In genomic region chr1:82059931-82060330, GRCh38 we compare ENCODE assay signal across 27 cellular contexts.
DNase-seq lines count a peak whose midpoint lies in the region; ATAC-seq, FAIRE-seq and TF ChIP-seq lines count a peak whose summit lies in the region.
"Had no signal": no experiment of that assay in that cellular context is flagged by ENCODE, and none has a peak within 500 bp of the region (broad histone marks: within the 10 kb centered on the region; RNA-seq: fewer than 3 reads in every experiment).

No MANE protein-coding gene starts in this region.

- no peak overlapping the region for H2BK15ac ChIP-seq in H1 (ENCODE audit: low read length)

- H3K79me2 ChIP-seq in H1 (ENCODE audit: control insufficient read depth in 1 of 2, insufficient read depth in 2 of 2, low read length in 2 of 2), result no peaks in the 10 kb centered on the region

- 90% methylated on average over 3 of the region's 3 CpGs; no CpG with 5 or more reads in 1 of the 2 experiments for WGBS in H1 (ENCODE audit: extremely low coverage in 1 of 2, insufficient coverage in 1 of 2, insufficient read length in 1 of 2, insufficient replicate concordance in 2 of 2, low coverage in 1 of 2, low lambda C conversion rate in 2 of 2, missing lambda C conversion rate in 1 of 2), 2 experiments
- WGBS in heart right ventricle, 2 donors, result 53 to 67% methylated on average over 3 of the region's 3 CpGs
- 19% methylated on average over 2 of the region's 3 CpGs for WGBS in right lobe of liver (ENCODE audit: insufficient coverage, low coverage, low lambda C conversion rate, missing lambda C conversion rate)

- H2BK120ac ChIP-seq in H1 (replicated peaks; ENCODE audit: low read depth, low read length), result no peak overlapping the region

- no peak overlapping the region for H2AK5ac ChIP-seq in H1 (ENCODE audit: low read depth, low read length)

- no peaks in the 10 kb centered on the region for H3K23me2 ChIP-seq in H1 (ENCODE audit: low read depth, low read length)

- no peak overlapping the region for H3K18ac ChIP-seq in H1 (ENCODE audit: extremely low read depth, low read length)

- no peak overlapping the region for H2BK5ac ChIP-seq in H1 (ENCODE audit: low read depth, low read length)

- TF ChIP-seq EP300 in H1 (IDR thresholded peaks at IDR 0.05; ENCODE audit: borderline replicate concordance in 1 of 2, low read depth in 2 of 2, low read length in 2 of 2), result no peak

- POLR2A ChIA-PET in H1 (lab: Charles Lee; ENCODE audit: partially characterized antibody), result no interaction called here

- TF ChIP-seq RAD21 in H1 (IDR thresholded peaks at IDR 0.05 in 1 of 2, conservative IDR thresholded peaks at IDR 0.05 in 1 of 2; ENCODE audit: low read depth in 2 of 2, low read length in 2 of 2), result peak; percentile 18 to 23; a peak in 3 of 4 replicates

- ATAC-seq in heart right ventricle (no peak), right lobe of liver (no peak)
- ATAC-seq: activated naive CD4-positive, alpha-beta T cell treated with anti-CD3 and anti-CD28 coated beads, Interleukin-2, amount 50 U/mL, for 72 hours; natural killer cell had no signal

- no peak for TF ChIP-seq POLR2A in H1 (IDR thresholded peaks at IDR 0.05; ENCODE audit: control extremely low read depth in 1 of 2, low read depth in 2 of 2, low read length in 2 of 2)
- TF ChIP-seq POLR2A in right lobe of liver (IDR thresholded peaks at IDR 0.05), result no peak

- CTCF ChIA-PET in H1 (lab: Charles Lee; ENCODE audit: partially characterized antibody), result no interaction called here

- H2BK20ac ChIP-seq in H1 (ENCODE audit: low read length), result no peak overlapping the region

- no peak overlapping the region for H3K56ac ChIP-seq in H1 (replicated peaks; ENCODE audit: insufficient read length, low read depth, low read length)

- no peak overlapping the region for H3K4me3 ChIP-seq in H1 (ENCODE audit: extremely low read depth in 1 of 4, insufficient read depth in 2 of 4, low read depth in 3 of 4, low read length in 4 of 4)
- H3K4me3 ChIP-seq in heart right ventricle, result no peak overlapping the region
- H3K4me3 ChIP-seq in right lobe of liver, result no peak overlapping the region
- H3K4me3 ChIP-seq: dorsolateral prefrontal cortex, upper lobe of left lung had no signal

- H4K91ac ChIP-seq in H1 (replicated peaks; ENCODE audit: insufficient read length, low read length), result no peak overlapping the region

- H4K5ac ChIP-seq in H1 (ENCODE audit: insufficient read length, low read depth, low read length), result no peak overlapping the region

- H3K4ac ChIP-seq in H1 (replicated peaks; ENCODE audit: insufficient read length, low read depth, low read length), result no peak overlapping the region

- DNase-seq in A172 (ENCODE audit: low spot score), result peak; percentile 13
- peak; percentile 3 for DNase-seq in SW480 (ENCODE audit: low spot score)
- DNase-seq in H1 (ENCODE audit: low read depth in 1 of 2, low spot score in 2 of 2), result no peak
- peak; percentile 3 for DNase-seq in hepatic stellate cell (ENCODE audit: low spot score)
- DNase-seq in T-helper 9 cell, result no peak
- no peak for DNase-seq in heart right ventricle
- no peak for DNase-seq in right lobe of liver
- DNase-seq in iPS-NIHi11 (ENCODE audit: low spot score), result no peak
- DNase-seq: 8988T; activated CD4-positive, alpha-beta T cell treated with anti-CD3 and anti-CD28 coated beads, Interleukin-2, amount 10 ng/mL, durations not matched to agents 24 days and 14 days; activated CD8-positive, alpha-beta memory T cell treated with anti-CD3 and anti-CD28 coated beads for 24 hours; activated T-cell treated with anti-CD3 and anti-CD28 coated beads for 4 hours; Calu3; DMS79; dorsolateral prefrontal cortex; GDM1; glutamatergic neuron; islet precursor cell; natural killer cell; NCI-H1092; NCI-H1694 treated with DMSO at 0.1 percent for 48 hours; small intestine; stimulated activated naive CD4-positive, alpha-beta T cell; T1000; upper lobe of left lung had no signal

- no peak overlapping the region for H2AFZ ChIP-seq in H1 (ENCODE audit: low read length)

- no peak overlapping the region for H3K14ac ChIP-seq in H1 (ENCODE audit: insufficient read length)

- H4K20me1 ChIP-seq in H1 (replicated peaks in 1 of 2; ENCODE audit: control insufficient read depth in 1 of 2, insufficient read depth in 2 of 2, low read length in 2 of 2), result no peaks in the 10 kb centered on the region

- intact Hi-C loops in heart right ventricle (cut with DNase I), result loop anchor here in 1 of 10 donors (10.0 kb wide), 1 partner anchor 1995 kb away; no protein-coding TSS in a partner anchor
- intact Hi-C loops in right lobe of liver (cut with DNase I), result no loop called here

- no peak overlapping the region for H4K8ac ChIP-seq in H1 (ENCODE audit: extremely low read depth, insufficient read depth, low read length)

- no peak for FAIRE-seq in H1 (lab: Jason Lieb, UNC)
- FAIRE-seq: endometrium, small intestine had no signal

- H3K27ac ChIP-seq in H1 (ENCODE audit: low read depth, low read length) (no peak overlapping the region), heart right ventricle (no peak overlapping the region), right lobe of liver (no peak overlapping the region)
- H3K27ac ChIP-seq: dorsolateral prefrontal cortex, upper lobe of left lung had no signal

- no peaks in the 10 kb centered on the region for H3K36me3 ChIP-seq in H1 (ENCODE audit: control insufficient read depth in 2 of 4, insufficient read depth in 4 of 4, low read length in 3 of 4)
- H3K36me3 ChIP-seq in heart right ventricle, result no peaks in the 10 kb centered on the region
- no peaks in the 10 kb centered on the region for H3K36me3 ChIP-seq in right lobe of liver
- H3K36me3 ChIP-seq: upper lobe of left lung had no signal

- no peaks in the 10 kb centered on the region for H3K27me3 ChIP-seq in H1 (replicated peaks in 1 of 4; ENCODE audit: control insufficient read depth in 3 of 4, extremely low read depth in 1 of 4, insufficient read depth in 3 of 4, low read length in 3 of 4)
- H3K27me3 ChIP-seq in heart right ventricle, result no peaks in the 10 kb centered on the region
- H3K27me3 ChIP-seq in right lobe of liver, result no peaks in the 10 kb centered on the region
- H3K27me3 ChIP-seq: upper lobe of left lung had no signal

- peaks cover 0 to 3% (median 0%) of the 10 kb centered on the region in 4 experiments; a peak in 1 of 7 replicates for H3K4me1 ChIP-seq in H1 (replicated peaks in 1 of 4; ENCODE audit: control insufficient read depth in 3 of 4, insufficient read depth in 4 of 4, low read length in 3 of 4)
- H3K4me1 ChIP-seq in heart right ventricle, result no peaks in the 10 kb centered on the region
- H3K4me1 ChIP-seq in right lobe of liver, result peaks cover 0 to 5% (median 0%) of the 10 kb centered on the region in 4 donors
- H3K4me1 ChIP-seq: upper lobe of left lung had no signal

- H3K9ac ChIP-seq in H1 (replicated peaks in 1 of 4; ENCODE audit: extremely low read depth in 1 of 4, low read depth in 3 of 4, low read length in 3 of 4), result no peak overlapping the region

- no peak overlapping the region for H2BK12ac ChIP-seq in H1 (ENCODE audit: low read depth, low read length)

- H3K79me1 ChIP-seq in H1 (ENCODE audit: low read depth, low read length), result no peaks in the 10 kb centered on the region

- TF ChIP-seq CTCF in H1 (IDR thresholded peaks at IDR 0.05; ENCODE audit: control extremely low read depth in 1 of 3, insufficient read depth in 1 of 3, low read depth in 1 of 3, low read length in 3 of 3) (no peak), heart right ventricle (IDR thresholded peaks at IDR 0.05) (no peak), right lobe of liver (IDR thresholded peaks at IDR 0.05) (no peak)

- no peak overlapping the region for H3K4me2 ChIP-seq in H1 (ENCODE audit: insufficient read depth in 1 of 2, low read depth in 2 of 2, low read length in 2 of 2)

- no peak overlapping the region for H3K23ac ChIP-seq in H1 (ENCODE audit: insufficient read length)

- H3K9me3 ChIP-seq in H1 (ENCODE audit: insufficient read depth in 2 of 2, low read depth in 1 of 2, low read length in 1 of 2) (no peaks in the 10 kb centered on the region), heart right ventricle (peaks cover 0 to 5% (median 0%) of the 10 kb centered on the region in 11 donors), right lobe of liver (no peaks in the 10 kb centered on the region)

TF ChIP-seq in H1, 55 proteins besides CTCF, POLR2A, EP300 and RAD21:
- TF ChIP-seq TEAD4 (IDR thresholded peaks at IDR 0.05; ENCODE audit: low read depth, low read length) (no peak), NANOG (IDR thresholded peaks at IDR 0.05; ENCODE audit: insufficient read depth, low read depth, low read length, poor library complexity, severe bottlenecking) (no peak), HDAC6 (IDR thresholded peaks at IDR 0.05; ENCODE audit: low read depth, low read length) (no peak), SUZ12 (IDR thresholded peaks at IDR 0.05; ENCODE audit: low read length) (no peak), NRF1 (IDR thresholded peaks at IDR 0.05; ENCODE audit: low read depth, low read length) (no peak), EGR1 (IDR thresholded peaks at IDR 0.05; ENCODE audit: borderline replicate concordance, low read depth, low read length) (no peak), ZNF274 (IDR thresholded peaks at IDR 0.05; ENCODE audit: borderline replicate concordance, extremely low read depth, low read length) (no peak), JUND (IDR thresholded peaks at IDR 0.05; ENCODE audit: low read length) (no peak)

Comparison
In these comparisons a context has a peak if more than half of its experiments do, and no peak if none do; other contexts are left out.
1. DNase-seq: peak in A172 (single experiment), SW480 (single experiment) and hepatic stellate cell (single experiment); none in H1 (0 of 2), T-helper 9 cell (single experiment), heart right ventricle (0 of 2), right lobe of liver (0 of 3) and iPS-NIHi11 (single experiment).